ENCODE assay signal across 8 cellular contexts in the genomic region with DNA sequence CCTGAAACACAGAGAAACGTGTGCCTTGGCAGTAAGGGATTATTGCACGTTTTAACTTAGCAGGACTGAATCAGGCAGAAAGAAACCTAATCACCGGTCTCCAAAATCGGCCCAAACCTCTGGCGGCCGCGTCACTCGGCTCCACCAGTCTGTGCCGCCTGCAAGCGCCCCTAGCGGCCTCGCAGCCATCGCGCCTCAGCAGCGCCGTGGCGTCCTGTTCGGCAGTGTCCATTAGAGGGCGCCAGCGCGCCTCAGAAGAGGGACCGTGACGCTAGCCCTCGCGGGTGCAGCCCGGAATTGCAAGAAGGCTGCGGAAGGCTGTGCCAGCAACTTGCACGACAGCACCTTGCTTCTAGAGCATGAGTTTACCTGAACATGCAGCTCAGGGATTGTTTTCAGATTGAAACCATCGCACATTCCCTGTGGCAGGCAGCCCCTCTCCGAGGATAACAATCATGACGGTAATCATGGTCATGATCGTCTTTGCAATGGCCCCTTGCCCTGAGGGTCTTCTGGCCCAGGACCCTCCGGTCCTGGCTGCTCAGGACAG.
DNase-seq lines count a peak whose midpoint lies in the region; ATAC-seq and TF ChIP-seq lines count a peak whose summit lies in the region.

No MANE protein-coding gene starts in this region.

- H3K27me3 ChIP-seq in HUES6 (ENCODE audit: control insufficient read depth, insufficient read depth, low read length) (peaks cover 9% of the 10 kb centered on the region), NT2/D1 (ENCODE audit: insufficient read depth, insufficient read length) (peaks cover 11% of the 10 kb centered on the region)

- WGBS in mesodermal cell (ENCODE audit: insufficient coverage in 2 of 2), 2 experiments = 11 to 12% methylated on average over 29 to 31 of the region's 33 CpGs

- peak; percentile 99 for ATAC-seq in GM21515 (IDR thresholded peaks at IDR 0.05; ENCODE audit: unreplicated experiment)

- H3K36me3 Mint-ChIP-seq in endothelial cell (ENCODE audit: low read depth, unreplicated experiment) = no peaks in the 10 kb centered on the region

- peak overlapping the region; percentile 6 for H3K9ac ChIP-seq in HUES6 (ENCODE audit: low read length)
- peak overlapping the region; percentile 47 for H3K9ac ChIP-seq in NT2/D1 (ENCODE audit: insufficient read length, low read depth)

- no peak overlapping the region for H3K27ac ChIP-seq in HUES6 (ENCODE audit: low read depth, low read length)
- H3K27ac ChIP-seq in mesodermal cell (ENCODE audit: low read depth, low read length, severe bottlenecking) = no peak overlapping the region

- peaks cover 9% of the 10 kb centered on the region for H3K27me3 Mint-ChIP-seq in endothelial cell (ENCODE audit: unreplicated experiment)

- peak overlapping the region; percentile 92 for H3K4me3 Mint-ChIP-seq in endothelial cell (ENCODE audit: unreplicated experiment)

- H3K27ac Mint-ChIP-seq in endothelial cell (ENCODE audit: unreplicated experiment) = no peak overlapping the region

- H3K36me3 ChIP-seq in HUES6 (ENCODE audit: control insufficient read depth, insufficient read depth, low read length) (no peaks in the 10 kb centered on the region), NT2/D1 (ENCODE audit: insufficient read depth, insufficient read length, low read length) (no peaks in the 10 kb centered on the region), mesodermal cell (ENCODE audit: control insufficient read depth, insufficient read depth, low read length) (no peaks in the 10 kb centered on the region)

- H3K9me3 Mint-ChIP-seq in endothelial cell (ENCODE audit: unreplicated experiment) = no peaks in the 10 kb centered on the region

- H3K4me1 ChIP-seq in HUES6 (ENCODE audit: control insufficient read depth, insufficient read depth, low read length) = peaks cover 7% of the 10 kb centered on the region; the same call in 1 of the 2 replicates
- H3K4me1 ChIP-seq in NT2/D1 (ENCODE audit: insufficient read depth, insufficient read length) = peaks cover 3% of the 10 kb centered on the region
- peaks cover 9% of the 10 kb centered on the region for H3K4me1 ChIP-seq in mesodermal cell (ENCODE audit: control insufficient read depth, insufficient read depth, low read length, poor library complexity, severe bottlenecking)

- peak; percentile 93 for DNase-seq in D341Med (ENCODE audit: low spot score)
- DNase-seq in NT2/D1 (ENCODE audit: low read depth, low spot score) = peak; percentile 98
- DNase-seq in activated CD8-positive, alpha-beta memory T cell treated with anti-CD3 and anti-CD28 coated beads, Interleukin-2, amount 50 U/mL, for 4 hours = peak; percentile 98
- peak; percentile 100 for DNase-seq in endothelial cell (ENCODE audit: low spot score)
- DNase-seq in stimulated activated CD8-positive, alpha-beta memory T cell treated with anti-CD3 and anti-CD28 coated beads, Interleukin-15, amount 100 ng/mL, for 1 hour (ENCODE audit: low read depth) = peak; percentile 94

- no peaks in the 10 kb centered on the region for H3K9me3 ChIP-seq in HUES6 (ENCODE audit: control insufficient read depth, insufficient read depth, low read depth, low read length)
- H3K9me3 ChIP-seq in NT2/D1 (ENCODE audit: insufficient read depth, low read length) = peaks cover 13% of the 10 kb centered on the region; the same call in 1 of the 2 replicates
- H3K9me3 ChIP-seq in mesodermal cell (ENCODE audit: control insufficient read depth, low read length) = no peaks in the 10 kb centered on the region

- peaks cover 4% of the 10 kb centered on the region for H3K4me1 Mint-ChIP-seq in endothelial cell (ENCODE audit: unreplicated experiment)

- H3K4me3 ChIP-seq in HUES6 (ENCODE audit: low read depth, low read length) (peak overlapping the region; percentile 52), NT2/D1 (ENCODE audit: insufficient read length, low read depth) (peak overlapping the region; percentile 29), mesodermal cell (ENCODE audit: extremely low read depth, insufficient read depth, low read length, poor library complexity, severe bottlenecking) (peak overlapping the region; percentile 25)

- peak; percentile 99 for TF ChIP-seq CTCF in endothelial cell (IDR thresholded peaks at IDR 0.05; ENCODE audit: unreplicated experiment)
